Comparison of ENCODE assay signal across 28 cellular contexts in the genomic region with DNA sequence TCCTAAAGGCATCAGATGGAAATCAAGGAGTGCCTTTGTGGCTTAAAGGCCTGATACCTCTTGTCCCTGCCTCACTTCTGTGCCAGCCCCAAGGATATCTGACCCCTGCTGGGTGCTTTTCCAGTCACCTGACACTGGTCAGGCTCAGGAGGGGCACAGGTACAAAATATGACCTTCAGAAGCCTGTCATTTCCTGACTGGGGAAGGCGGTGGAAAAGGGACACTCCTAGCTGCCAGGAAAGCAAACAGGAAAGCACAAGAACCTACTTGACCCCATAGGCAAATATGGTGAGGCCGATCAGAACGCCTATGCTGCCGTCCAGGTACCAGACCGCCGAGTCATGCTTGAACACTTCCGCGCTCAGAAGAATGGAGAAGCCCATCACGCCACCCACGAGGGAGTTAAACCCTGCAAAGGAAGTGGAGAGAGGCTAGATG.
DNase-seq lines count a peak whose midpoint lies in the region; ATAC-seq lines count a peak whose summit lies in the region.
"Had no signal": no experiment of that assay in that cellular context is flagged by ENCODE, and none has a peak within 500 bp of the region (broad histone marks: within the 10 kb centered on the region; RNA-seq: fewer than 3 reads in every experiment).

No MANE protein-coding gene starts in this region.

- DNase-seq in COLO668 (lab: John Stamatoyannopoulos, UW; ENCODE audit: unreplicated experiment) = peak; percentile 13
- peak; percentile 68 for DNase-seq in NCI-H2029 (lab: John Stamatoyannopoulos, UW)
- peak; percentile 55 for DNase-seq in left lobe of liver (ENCODE audit: low spot score)
- no peak for DNase-seq in stimulated activated effector memory CD8-positive, alpha-beta T cell treated with anti-CD3 and anti-CD28 coated beads, Interleukin-12 subunit alpha, Interleukin-12 subunit beta, amount 100 ng/mL, for 72 hours (ENCODE audit: low spot score in 2 of 2)
- DNase-seq in SJCRH30 = no peak
- no peak for DNase-seq in islet precursor cell
- DNase-seq: activated CD4-positive, alpha-beta T cell treated with anti-CD3 and anti-CD28 coated beads, Interleukin-2, amount 50 U/mL, for 4 hours; activated naive CD4-positive, alpha-beta T cell treated with anti-CD3 and anti-CD28 coated beads for 36 hours; gastrocnemius medialis; mesenchymal stem cell; NCI-H1092; NCI-H1694 treated with DMSO at 0.1 percent for 48 hours; NCI-H2171; NCI-H524 treated with DMSO at 0.1 percent for 48 hours; NK-92 treated with Interleukin-12 subunit alpha and Interleukin-12 subunit beta, amount 100 ng/mL, for 24 hours; retina; small intestine; T-helper 1 cell had no signal

- no peaks in the 10 kb centered on the region; the same call in 1 of the 2 replicates for H3K27me3 ChIP-seq in SJCRH30
- H3K27me3 ChIP-seq: BLaER1 treated with 17β-estradiol and CSF1 and Interleukin-3, amounts not matched to agents 10 nM and 100 nM; gastrocnemius medialis; neural progenitor cell; pancreas had no signal

- no peaks in the 10 kb centered on the region for H3K4me1 ChIP-seq in SJCRH30
- H3K4me1 ChIP-seq: gastrocnemius medialis, neural progenitor cell had no signal

- H3K4me3 ChIP-seq in SJCRH30 = no peak overlapping the region
- H3K4me3 ChIP-seq: BLaER1 treated with 17β-estradiol and CSF1 and Interleukin-3, amounts not matched to agents 10 nM and 100 nM; gastrocnemius medialis; K562; neural progenitor cell; pancreas; SK-N-MC; thoracic aorta had no signal

- no peaks in the 10 kb centered on the region for H3K4me1 Mint-ChIP-seq in stimulated activated effector memory CD8-positive, alpha-beta T cell treated with anti-CD3 and anti-CD28 coated beads, Interleukin-12 subunit alpha, Interleukin-12 subunit beta, amount 100 ng/mL, for 72 hours

- peaks cover 5% of the 10 kb centered on the region for H3K36me3 Mint-ChIP-seq in stimulated activated effector memory CD8-positive, alpha-beta T cell treated with anti-CD3 and anti-CD28 coated beads, Interleukin-12 subunit alpha, Interleukin-12 subunit beta, amount 100 ng/mL, for 72 hours
- H3K36me3 Mint-ChIP-seq: neural progenitor cell had no signal

- H3K36me3 ChIP-seq in SJCRH30 = peaks cover 10% of the 10 kb centered on the region; the same call in 1 of the 2 replicates
- H3K36me3 ChIP-seq: gastrocnemius medialis, neural progenitor cell, pancreas, thoracic aorta had no signal

- no peaks in the 10 kb centered on the region for H3K9me3 Mint-ChIP-seq in stimulated activated effector memory CD8-positive, alpha-beta T cell treated with anti-CD3 and anti-CD28 coated beads, Interleukin-12 subunit alpha, Interleukin-12 subunit beta, amount 100 ng/mL, for 72 hours
- H3K9me3 Mint-ChIP-seq: activated naive CD4-positive, alpha-beta T cell treated with anti-CD3 and anti-CD28 coated beads for 36 hours; brain; neural progenitor cell; stimulated activated naive CD8-positive, alpha-beta T cell treated with anti-CD3 and anti-CD28 coated beads, Interleukin-15, Interleukin-2, amounts not matched to agents 100 ng/mL and 50 ng/mL, for 24 hours had no signal

- no peak overlapping the region for H3K4me3 Mint-ChIP-seq in stimulated activated effector memory CD8-positive, alpha-beta T cell treated with anti-CD3 and anti-CD28 coated beads, Interleukin-12 subunit alpha, Interleukin-12 subunit beta, amount 100 ng/mL, for 72 hours
- H3K4me3 Mint-ChIP-seq: activated naive CD4-positive, alpha-beta T cell treated with anti-CD3 and anti-CD28 coated beads for 36 hours; brain; neural progenitor cell; stimulated activated naive CD8-positive, alpha-beta T cell treated with anti-CD3 and anti-CD28 coated beads, Interleukin-15, Interleukin-2, amounts not matched to agents 100 ng/mL and 50 ng/mL, for 24 hours had no signal

- no peaks in the 10 kb centered on the region for H3K9me3 ChIP-seq in SJCRH30 (replicated peaks)
- H3K9me3 ChIP-seq: BLaER1 treated with 17β-estradiol and CSF1 and Interleukin-3, amounts not matched to agents 10 nM and 100 nM; Caco-2; gastrocnemius medialis; pancreas; thoracic aorta had no signal

- no peak overlapping the region for H3K27ac ChIP-seq in SJCRH30
- H3K27ac ChIP-seq: BLaER1 treated with 17β-estradiol and CSF1 and Interleukin-3, amounts not matched to agents 10 nM and 100 nM; gastrocnemius medialis; neural progenitor cell; SK-N-MC; thoracic aorta had no signal

- H3K27ac Mint-ChIP-seq in stimulated activated effector memory CD8-positive, alpha-beta T cell treated with anti-CD3 and anti-CD28 coated beads, Interleukin-12 subunit alpha, Interleukin-12 subunit beta, amount 100 ng/mL, for 72 hours = peak overlapping the region; percentile 14
- H3K27ac Mint-ChIP-seq: activated naive CD4-positive, alpha-beta T cell treated with anti-CD3 and anti-CD28 coated beads for 36 hours; brain; neural progenitor cell; stimulated activated naive CD8-positive, alpha-beta T cell treated with anti-CD3 and anti-CD28 coated beads, Interleukin-15, Interleukin-2, amounts not matched to agents 100 ng/mL and 50 ng/mL, for 24 hours had no signal

- ATAC-seq in left lobe of liver = peak; percentile 71
- ATAC-seq in stimulated activated effector memory CD8-positive, alpha-beta T cell treated with anti-CD3 and anti-CD28 coated beads, Interleukin-12 subunit alpha, Interleukin-12 subunit beta, amount 100 ng/mL, for 72 hours = no peak
- no peak for ATAC-seq in HG03095 (IDR thresholded peaks at IDR 0.05; ENCODE audit: unreplicated experiment)
- ATAC-seq: gastrocnemius medialis, K562 had no signal

Comparison
In these comparisons a context has a peak if more than half of its experiments do, and no peak if none do; other contexts are left out.
1. DNase-seq: peak in COLO668 (single experiment), NCI-H2029 (single experiment) and left lobe of liver (single experiment); none in stimulated activated effector memory CD8-positive, alpha-beta T cell treated with anti-CD3 and anti-CD28 coated beads, Interleukin-12 subunit alpha, Interleukin-12 subunit beta, amount 100 ng/mL, for 72 hours (0 of 2), SJCRH30 (0 of 2) and islet precursor cell (single experiment).